ENCODE assay signal across 27 cellular contexts in the genomic region with DNA sequence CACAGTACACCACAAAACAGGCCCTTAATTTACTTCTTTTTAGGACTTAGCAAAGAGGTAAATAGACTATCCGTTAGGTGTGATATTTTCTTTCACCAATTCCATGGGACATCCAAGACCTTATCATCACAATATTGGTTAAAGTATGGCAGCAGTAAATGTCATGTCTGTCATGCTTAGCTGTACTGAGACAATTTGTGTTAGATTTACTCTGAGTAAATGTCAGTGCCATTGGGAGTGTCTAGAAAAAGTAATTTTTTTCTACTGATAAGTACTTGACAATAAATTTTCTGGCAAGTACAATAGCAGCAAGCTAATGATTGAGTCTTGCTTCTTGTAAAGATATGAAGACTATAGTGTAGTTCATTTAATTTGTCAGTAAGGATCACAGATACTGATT.
"Had no signal": no experiment of that assay in that cellular context is flagged by ENCODE, and none has a peak within 500 bp of the region (broad histone marks: within the 10 kb centered on the region; RNA-seq: fewer than 3 reads in every experiment).

No MANE protein-coding gene starts in this region.

- H3K4me3 ChIP-seq: colonic mucosa, coronary artery, dorsolateral prefrontal cortex, esophagus muscularis mucosa, esophagus squamous epithelium, gastrocnemius medialis, gastroesophageal sphincter, heart left ventricle, heart right ventricle had no signal

- DNase-seq: colonic mucosa; cortex of kidney; dermis blood vessel endothelial cell; dorsolateral prefrontal cortex; effector CD4-positive, alpha-beta T cell; effector CD8-positive, alpha-beta T cell; effector memory CD4-positive, alpha-beta T cell; effector memory CD8-positive, alpha-beta T cell; endodermal cell; erythroblast; esophagus squamous epithelium; foreskin fibroblast; foreskin keratinocyte; foreskin melanocyte; gastrocnemius medialis; glutamatergic neuron; head of caudate nucleus; heart left ventricle; heart right ventricle had no signal

- H3K27ac ChIP-seq: colonic mucosa, coronary artery, dorsolateral prefrontal cortex, epithelial cell of prostate, esophagus muscularis mucosa, esophagus squamous epithelium, foreskin keratinocyte, gastrocnemius medialis, gastroesophageal sphincter, heart left ventricle, heart right ventricle had no signal

- FAIRE-seq: endometrium, endothelial cell of umbilical vein, frontal cortex had no signal

- H3K9me3 ChIP-seq: colonic mucosa, esophagus muscularis mucosa, esophagus squamous epithelium, gastrocnemius medialis, gastroesophageal sphincter, heart left ventricle, heart right ventricle had no signal

- H3K36me3 ChIP-seq: colonic mucosa, esophagus muscularis mucosa, esophagus squamous epithelium, gastrocnemius medialis, gastroesophageal sphincter, heart left ventricle, heart right ventricle had no signal

- ATAC-seq: effector memory CD8-positive, alpha-beta T cell; esophagus mucosa; foreskin keratinocyte; gastrocnemius medialis; gastroesophageal sphincter; heart left ventricle; heart right ventricle had no signal

- H3K4me1 ChIP-seq: colonic mucosa, esophagus muscularis mucosa, esophagus squamous epithelium, foreskin keratinocyte, gastrocnemius medialis, gastroesophageal sphincter, heart left ventricle, heart right ventricle had no signal

- H3K27me3 ChIP-seq: colonic mucosa, esophagus muscularis mucosa, esophagus squamous epithelium, foreskin keratinocyte, gastrocnemius medialis, gastroesophageal sphincter, heart left ventricle, heart right ventricle had no signal
